ENCODE assay signal across 1 cellular context in genomic region chrX:44343412-44343942, GRCh38.
TF ChIP-seq lines count a peak whose summit lies in the region.

TSS of gene EFHC2 (minus strand) at chrX:44343672. CDS start at chrX:44343588, 84 bp downstream.

TF ChIP-seq in K562, 482 proteins besides CTCF, POLR2A, EP300 and RAD21 (continued from another document):
- no peak for TF ChIP-seq RREB1 (CRISPR knock-in tag; IDR thresholded peaks at IDR 0.05)
- TF ChIP-seq FOXJ3 (CRISPR knock-in tag; IDR thresholded peaks at IDR 0.05): 0 out of 2 replicates have a peak, but pooled peaks have one; percentile 61
